17 cellular contexts compared by ENCODE assay signal in the genomic region with DNA sequence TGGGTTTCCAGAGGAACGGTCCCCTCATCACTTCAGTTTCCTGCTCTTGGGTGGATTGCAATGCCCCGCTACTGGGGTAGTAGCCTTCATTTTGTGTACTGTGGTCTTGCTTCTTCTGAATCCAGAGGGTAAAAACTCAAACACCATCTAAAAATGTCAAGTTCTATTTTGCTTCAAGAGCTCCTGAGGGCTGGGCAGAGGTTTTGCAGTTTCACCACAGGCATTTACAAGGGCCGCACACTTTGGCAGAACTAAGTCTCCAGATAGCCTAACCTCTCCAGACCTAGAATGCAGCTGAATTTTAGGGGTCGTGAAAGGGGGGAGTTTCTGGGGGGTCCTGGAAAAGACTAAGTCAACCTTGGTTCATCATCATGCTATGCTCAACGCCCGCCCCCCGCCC.
DNase-seq lines count a peak whose midpoint lies in the region; ATAC-seq and TF ChIP-seq lines count a peak whose summit lies in the region.
"Had no signal": no experiment of that assay in that cellular context is flagged by ENCODE, and none has a peak within 500 bp of the region (broad histone marks: within the 10 kb centered on the region; RNA-seq: fewer than 3 reads in every experiment).

No MANE protein-coding gene starts in this region.

- CTCF ChIA-PET in IMR-90 (lab: Yijun Ruan, JAX), result no interaction called here

- no peak overlapping the region for H3K18ac ChIP-seq in IMR-90 (ENCODE audit: low read depth, low read length)
- no peak overlapping the region for H3K18ac ChIP-seq in neuronal stem cell (ENCODE audit: low read length)

- H3K27me3 ChIP-seq in IMR-90 (ENCODE audit: control insufficient read depth, insufficient read depth, low read length) (no peaks in the 10 kb centered on the region), neuronal stem cell (ENCODE audit: control insufficient read depth in 3 of 3, insufficient read depth in 3 of 3, low read depth in 1 of 3, low read length in 3 of 3) (no peaks in the 10 kb centered on the region), MG63 (no peaks in the 10 kb centered on the region), aorta (ENCODE audit: control insufficient read depth in 1 of 2, insufficient read depth in 2 of 2, low read length in 1 of 2) (no peaks in the 10 kb centered on the region)

- dilution Hi-C loops in IMR-90 (cut with HindIII; ENCODE audit: low sequenced_read_pairs, unreplicated experiment), result no loop called here

- no peak overlapping the region for H2AK9ac ChIP-seq in IMR-90 (replicated peaks; ENCODE audit: low read depth, low read length, poor library complexity)

- TF ChIP-seq RAD21 in IMR-90 (IDR thresholded peaks at IDR 0.05; ENCODE audit: low read length), result no peak

- H3K9ac ChIP-seq in IMR-90 (ENCODE audit: low read depth, low read length) (no peak overlapping the region), neuronal stem cell (ENCODE audit: low read depth, low read length, poor library complexity) (no peak overlapping the region)

- H2BK15ac ChIP-seq in IMR-90 (ENCODE audit: low read depth, low read length), result no peak overlapping the region
- peak overlapping the region; percentile 5 for H2BK15ac ChIP-seq in neuronal stem cell (ENCODE audit: low read length)

- H2AK5ac ChIP-seq in IMR-90 (ENCODE audit: low read depth, low read length) (no peak overlapping the region), neuronal stem cell (ENCODE audit: low read depth, low read length) (no peak overlapping the region)

- TF ChIP-seq POLR2A in IMR-90 (IDR thresholded peaks at IDR 0.05; ENCODE audit: low read depth, low read length), result no peak

- no CpG with 5 or more reads among the region's 7 CpGs for WGBS in IMR-90 (ENCODE audit: extremely low coverage in 2 of 2, insufficient read length in 1 of 2), 2 experiments
- WGBS in neuronal stem cell (ENCODE audit: extremely low coverage in 2 of 2, insufficient read length in 2 of 2, insufficient replicate concordance in 1 of 2), 2 donors, result no CpG with 5 or more reads among the region's 7 CpGs
- 80 to 84% methylated on average over 7 of the region's 7 CpGs for WGBS in aorta, 2 donors

- H2BK20ac ChIP-seq in IMR-90 (ENCODE audit: low read depth, low read length), result no peak overlapping the region

- no peak for TF ChIP-seq CTCF in IMR-90 (conservative IDR thresholded peaks at IDR 0.05; ENCODE audit: low read depth, low read length)

- H4K8ac ChIP-seq in IMR-90 (ENCODE audit: low read depth in 2 of 2, low read length in 2 of 2) (no peak overlapping the region), neuronal stem cell (ENCODE audit: low read depth, low read length) (no peak overlapping the region)

- no peak overlapping the region for H3K56ac ChIP-seq in IMR-90 (ENCODE audit: extremely low read depth, insufficient read depth, low read length)

- H2BK5ac ChIP-seq in IMR-90 (ENCODE audit: low read depth, low read length, poor library complexity, severe bottlenecking), result no peak overlapping the region
- H2BK5ac ChIP-seq in neuronal stem cell (ENCODE audit: low read length), result no peak overlapping the region

- peaks cover 6% of the 10 kb centered on the region; the same call in 1 of the 2 replicates for H3K9me1 ChIP-seq in IMR-90 (ENCODE audit: insufficient read depth, low read length)

- H3K9me3 ChIP-seq in IMR-90 (ENCODE audit: control insufficient read depth, insufficient read depth, low read length) (no peaks in the 10 kb centered on the region), neuronal stem cell (replicated peaks in 1 of 2; ENCODE audit: control insufficient read depth in 2 of 2, insufficient read depth in 1 of 2, low read depth in 1 of 2, low read length in 2 of 2) (no peaks in the 10 kb centered on the region), MG63 (no peaks in the 10 kb centered on the region), aorta (ENCODE audit: control insufficient read depth, low read length) (no peaks in the 10 kb centered on the region)
- H3K9me3 ChIP-seq: Caco-2 had no signal

- H3K36me3 ChIP-seq in IMR-90 (ENCODE audit: control insufficient read depth, insufficient read depth, low read length), result no peaks in the 10 kb centered on the region
- no peaks in the 10 kb centered on the region for H3K36me3 ChIP-seq in neuronal stem cell (replicated peaks in 1 of 2; ENCODE audit: control insufficient read depth in 2 of 2, insufficient read depth in 2 of 2, low read length in 2 of 2)
- no peaks in the 10 kb centered on the region for H3K36me3 ChIP-seq in MG63
- H3K36me3 ChIP-seq in aorta (ENCODE audit: control insufficient read depth in 1 of 2, insufficient read depth in 2 of 2, low read length in 1 of 2), result no peaks in the 10 kb centered on the region

- peaks cover 10% of the 10 kb centered on the region for H3K4me1 ChIP-seq in IMR-90 (ENCODE audit: control insufficient read depth, insufficient read depth, low read length)
- H3K4me1 ChIP-seq in neuronal stem cell (ENCODE audit: control insufficient read depth in 2 of 2, insufficient read depth in 1 of 2, low read depth in 1 of 2, low read length in 2 of 2), result peaks cover 5 to 8% of the 10 kb centered on the region in 2 donors
- no peaks in the 10 kb centered on the region for H3K4me1 ChIP-seq in aorta (ENCODE audit: control insufficient read depth in 1 of 2, insufficient read depth in 2 of 2, low read length in 2 of 2)
- H3K4me1 ChIP-seq: Caco-2 had no signal

- H3K23ac ChIP-seq in IMR-90 (ENCODE audit: low read depth, low read length) (no peak overlapping the region), neuronal stem cell (ENCODE audit: low read depth, low read length, poor library complexity) (no peak overlapping the region)

- H2BK120ac ChIP-seq in IMR-90 (ENCODE audit: low read depth, low read length) (0 out of 2 replicates have a peak overlapping the region, but pooled peaks have one; percentile 17), neuronal stem cell (ENCODE audit: low read depth, low read length) (no peak overlapping the region)

- in situ Hi-C loops in IMR-90 (cut with MboI; ENCODE audit: low sequenced_read_pairs), result no loop called here

- no TSS peak for BruUV-seq in IMR-90 (replicated peaks; lab: Mats Ljungman, UMichigan)

- no peak overlapping the region for H3K4me3 ChIP-seq in IMR-90 (ENCODE audit: insufficient read depth, low read depth, low read length)
- no peak overlapping the region for H3K4me3 ChIP-seq in neuronal stem cell (ENCODE audit: low read length in 2 of 2)
- no peak overlapping the region for H3K4me3 ChIP-seq in MG63
- no peak overlapping the region for H3K4me3 ChIP-seq in aorta (ENCODE audit: low read length in 2 of 2)
- H3K4me3 ChIP-seq: GM23338 had no signal

- H4K91ac ChIP-seq in IMR-90 (ENCODE audit: insufficient read depth, low read depth, low read length) (no peak overlapping the region), neuronal stem cell (ENCODE audit: low read depth, low read length, poor library complexity) (no peak overlapping the region)

- H3K4ac ChIP-seq in IMR-90 (ENCODE audit: low read depth, low read length) (no peak overlapping the region), neuronal stem cell (ENCODE audit: low read length) (no peak overlapping the region)

- H4K5ac ChIP-seq in IMR-90 (ENCODE audit: low read depth, low read length), result no peak overlapping the region

- intact Hi-C loops in IMR-90 (cut with micrococcal nuclease), result no loop called here
- intact Hi-C loops in aorta (cut with DNase I), result no loop called here

- no peak for ATAC-seq in IMR-90 (ENCODE audit: low read depth)
- no peak for ATAC-seq in aorta (ENCODE audit: low FRiP score)
- ATAC-seq: GM23338, HCT116, HepG2 had no signal

- DNase-seq in IMR-90 (no peak), fibroblast of peridontal ligament (ENCODE audit: extremely low read depth) (peak; percentile 41), neuronal stem cell (ENCODE audit: low spot score) (no peak), NCI-H2227 treated with DMSO at 0.1 percent for 48 hours (lab: John Stamatoyannopoulos, UW) (no peak), MG63 (no peak), aorta (no peak)
- DNase-seq in stimulated activated naive CD4-positive, alpha-beta T cell (lab: John Stamatoyannopoulos, UW), result no peak
- DNase-seq: ACHN; AML-193; Caco-2; CD4-positive, alpha-beta T cell; GDM1; H7 had no signal

- no peaks in the 10 kb centered on the region for H4K20me1 ChIP-seq in IMR-90 (ENCODE audit: insufficient read depth, low read length)

- H3K14ac ChIP-seq in IMR-90 (replicated peaks; ENCODE audit: low read depth, low read length) (no peak overlapping the region), neuronal stem cell (ENCODE audit: low read length) (no peak overlapping the region)

- H2AFZ ChIP-seq in IMR-90 (replicated peaks; ENCODE audit: low read length, poor library complexity) (no peak overlapping the region), neuronal stem cell (ENCODE audit: low read length) (no peak overlapping the region)
- H2AFZ ChIP-seq: GM23338 had no signal

- H2BK12ac ChIP-seq in neuronal stem cell (ENCODE audit: low read length), result no peak overlapping the region

- no peak overlapping the region for H3K27ac ChIP-seq in IMR-90 (ENCODE audit: insufficient read depth, low read length)
- H3K27ac ChIP-seq in neuronal stem cell (replicated peaks; ENCODE audit: low read length), result no peak overlapping the region
- no peak overlapping the region for H3K27ac ChIP-seq in aorta (ENCODE audit: low read depth in 1 of 2, low read length in 2 of 2)
- H3K27ac ChIP-seq: C4-2B had no signal

- POLR2A ChIA-PET in IMR-90 (lab: Charles Lee; ENCODE audit: unreplicated experiment), result interaction anchor here (0.6 kb wide), 1 partner anchor 12 kb away, joined by 12 read pairs; no protein-coding TSS in a partner anchor

- no peaks in the 10 kb centered on the region for H3K79me1 ChIP-seq in IMR-90 (ENCODE audit: low read depth in 1 of 2, low read length in 2 of 2)
- peaks cover 1% of the 10 kb centered on the region for H3K79me1 ChIP-seq in neuronal stem cell (ENCODE audit: low read depth, low read length)

- no peak overlapping the region for H3K4me2 ChIP-seq in IMR-90 (ENCODE audit: low read depth, low read length)
- H3K4me2 ChIP-seq in neuronal stem cell (ENCODE audit: insufficient read depth, low read length, poor library complexity, severe bottlenecking), result no peak overlapping the region
- H3K4me2 ChIP-seq: GM23338 had no signal

TF ChIP-seq in IMR-90, 13 proteins besides CTCF, POLR2A, EP300 and RAD21:
- TF ChIP-seq, protein P1, sequence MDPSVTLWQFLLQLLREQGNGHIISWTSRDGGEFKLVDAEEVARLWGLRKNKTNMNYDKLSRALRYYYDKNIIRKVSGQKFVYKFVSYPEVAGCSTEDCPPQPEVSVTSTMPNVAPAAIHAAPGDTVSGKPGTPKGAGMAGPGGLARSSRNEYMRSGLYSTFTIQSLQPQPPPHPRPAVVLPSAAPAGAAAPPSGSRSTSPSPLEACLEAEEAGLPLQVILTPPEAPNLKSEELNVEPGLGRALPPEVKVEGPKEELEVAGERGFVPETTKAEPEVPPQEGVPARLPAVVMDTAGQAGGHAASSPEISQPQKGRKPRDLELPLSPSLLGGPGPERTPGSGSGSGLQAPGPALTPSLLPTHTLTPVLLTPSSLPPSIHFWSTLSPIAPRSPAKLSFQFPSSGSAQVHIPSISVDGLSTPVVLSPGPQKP (IDR thresholded peaks at IDR 0.05; ENCODE audit: borderline replicate concordance, low read depth, low read length), result no peak
- TF ChIP-seq MXI1 (IDR thresholded peaks at IDR 0.05; ENCODE audit: borderline replicate concordance, low read depth, low read length) (no peak), FOS (IDR thresholded peaks at IDR 0.05; ENCODE audit: low read depth, low read length) (no peak)
